ENCODE assay signal across 28 cellular contexts in the genomic region with DNA sequence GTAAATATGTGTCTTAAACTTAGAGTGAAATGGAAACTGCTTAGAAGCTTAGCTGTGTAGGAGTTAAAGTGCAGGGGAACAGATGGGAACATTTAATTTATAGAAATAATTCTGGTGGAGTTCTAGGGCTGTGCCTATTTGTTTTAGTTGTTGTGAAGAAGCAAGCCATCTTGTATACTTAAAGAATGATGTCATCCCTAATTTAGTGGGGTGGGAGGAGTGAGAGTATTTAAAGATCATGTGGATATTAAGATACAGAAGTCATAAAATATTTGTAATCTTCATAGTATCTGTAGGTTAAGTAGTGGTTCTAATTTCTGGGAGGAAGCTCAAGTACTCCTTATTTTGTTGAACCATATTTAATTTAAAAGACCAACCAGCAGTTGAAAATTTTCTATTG. TPM values are rescaled to one million over a fixed set of nuclear protein-coding genes. Genes with fewer than 3 reads are reported as not detected.
DNase-seq lines count a peak whose midpoint lies in the region; ATAC-seq, FAIRE-seq and TF ChIP-seq lines count a peak whose summit lies in the region.
"Had no signal": no experiment of that assay in that cellular context is flagged by ENCODE, and none has a peak within 500 bp of the region (broad histone marks: within the 10 kb centered on the region; RNA-seq: fewer than 3 reads in every experiment).

No MANE protein-coding gene starts in this region.

- CTCF ChIA-PET in HepG2 (lab: Yijun Ruan, JAX; ENCODE audit: low intra/inter-chr PET ratio, low total read pairs) = no interaction called here

- H3K27ac Mint-ChIP-seq in natural killer cell (no peak overlapping the region), endothelial cell (ENCODE audit: unreplicated experiment) (no peak overlapping the region)
- H3K27ac Mint-ChIP-seq: CD8-positive, alpha-beta memory T cell; type B pancreatic cell had no signal

- H3K27ac ChIP-seq in HepG2 (ENCODE audit: extremely low read length, insufficient read depth, low read length) = no peak overlapping the region
- no peak overlapping the region for H3K27ac ChIP-seq in right lobe of liver
- H3K27ac ChIP-seq in fibroblast of lung (ENCODE audit: insufficient read depth, low read length) = peak overlapping the region; percentile 35
- peak overlapping the region; percentile 47 for H3K27ac ChIP-seq in smooth muscle cell (ENCODE audit: low read depth)
- H3K27ac ChIP-seq: coronary artery, ovary, right atrium auricular region had no signal

- H3K36me3 ChIP-seq in HepG2 (replicated peaks in 1 of 2; ENCODE audit: control insufficient read depth in 1 of 2, insufficient read depth in 2 of 2, low read length in 2 of 2) = peaks cover 3 to 33% of the 10 kb centered on the region in 2 experiments; a peak in 4 of 5 replicates
- peaks cover 0 to 3% (median 0%) of the 10 kb centered on the region in 4 donors for H3K36me3 ChIP-seq in right lobe of liver
- H3K36me3 ChIP-seq in fibroblast of lung (ENCODE audit: control insufficient read depth, insufficient read depth, low read length) = no peaks in the 10 kb centered on the region
- peaks cover under 1% of the 10 kb centered on the region for H3K36me3 ChIP-seq in smooth muscle cell (ENCODE audit: low read depth)
- H3K36me3 ChIP-seq: ovary, right atrium auricular region had no signal

- no peak for TF ChIP-seq EP300 in HepG2 (IDR thresholded peaks at IDR 0.05; ENCODE audit: low read depth in 2 of 2, low read length in 2 of 2)
- no peak for TF ChIP-seq EP300 in HepG2 (CRISPR knock-in tag; IDR thresholded peaks at IDR 0.05; ENCODE audit: borderline replicate concordance)

- no peak for FAIRE-seq in HepG2 (lab: Jason Lieb, UNC)
- FAIRE-seq: bronchial epithelial cell, keratinocyte had no signal

- no peak for TF ChIP-seq POLR2A in HepG2 (IDR thresholded peaks at IDR 0.05; ENCODE audit: insufficient read depth in 1 of 2, low read depth in 2 of 2, low read length in 2 of 2)
- TF ChIP-seq POLR2A in right lobe of liver (IDR thresholded peaks at IDR 0.05) = no peak

- H3K79me2 ChIP-seq in HepG2 (ENCODE audit: insufficient read depth, low read length) = peaks cover 4% of the 10 kb centered on the region
- H3K79me2 ChIP-seq in fibroblast of lung (ENCODE audit: control insufficient read depth, insufficient read depth, low read length) = peaks cover 70% of the 10 kb centered on the region
- H3K79me2 ChIP-seq in smooth muscle cell (ENCODE audit: low read depth) = peaks cover 47% of the 10 kb centered on the region

- H3K9me3 ChIP-seq in HepG2 (ENCODE audit: low read length) (no peaks in the 10 kb centered on the region), right lobe of liver (no peaks in the 10 kb centered on the region), fibroblast of lung (ENCODE audit: control insufficient read depth, insufficient read depth, low read depth, low read length) (no peaks in the 10 kb centered on the region), smooth muscle cell (replicated peaks; ENCODE audit: low read depth) (no peaks in the 10 kb centered on the region)
- H3K9me3 ChIP-seq: ovary, right atrium auricular region had no signal

- H4K20me1 ChIP-seq in HepG2 (ENCODE audit: insufficient read depth, low read length) = peaks cover 9% of the 10 kb centered on the region
- H4K20me1 ChIP-seq in fibroblast of lung (ENCODE audit: control insufficient read depth, extremely low read depth, insufficient read depth, low read length) = no peaks in the 10 kb centered on the region
- H4K20me1 ChIP-seq in smooth muscle cell (ENCODE audit: low read depth) = peaks cover 50% of the 10 kb centered on the region

- H3K4me1 ChIP-seq in HepG2 (ENCODE audit: insufficient read depth, low read length) (no peaks in the 10 kb centered on the region), right lobe of liver (peaks cover 0 to 42% (median 10%) of the 10 kb centered on the region in 4 donors), fibroblast of lung (ENCODE audit: control insufficient read depth, extremely low read depth, insufficient read depth, low read length) (peaks cover 32% of the 10 kb centered on the region), smooth muscle cell (ENCODE audit: low read depth) (peaks cover 27% of the 10 kb centered on the region)

- BruUV-seq in HepG2 (replicated peaks; lab: Mats Ljungman, UMichigan) = no TSS peak

- H3K4me2 ChIP-seq in HepG2 (ENCODE audit: low read depth, low read length) = no peak overlapping the region
- H3K4me2 ChIP-seq in fibroblast of lung (ENCODE audit: extremely low read depth, insufficient read depth, low read length) = no peak overlapping the region
- no peak overlapping the region for H3K4me2 ChIP-seq in smooth muscle cell

- H3K4me3 ChIP-seq in HepG2 (replicated peaks in 1 of 3; ENCODE audit: insufficient read depth in 1 of 3, low read depth in 2 of 3, low read length in 3 of 3) (no peak overlapping the region), right lobe of liver (no peak overlapping the region), fibroblast of lung (replicated peaks in 1 of 4; ENCODE audit: control extremely low read depth in 1 of 4, insufficient read depth in 1 of 4, low read depth in 3 of 4, low read length in 4 of 4) (no peak overlapping the region), smooth muscle cell (no peak overlapping the region)
- H3K4me3 ChIP-seq: coronary artery, ovary, right atrium auricular region had no signal

- H3K4me1 Mint-ChIP-seq in natural killer cell = peaks cover 15 to 16% of the 10 kb centered on the region in 2 donors
- H3K4me1 Mint-ChIP-seq in endothelial cell (ENCODE audit: unreplicated experiment) = peaks cover 30% of the 10 kb centered on the region

- H2AFZ ChIP-seq in HepG2 (ENCODE audit: low read length) = no peak overlapping the region
- no peak overlapping the region for H2AFZ ChIP-seq in fibroblast of lung (ENCODE audit: low read length)
- no peak overlapping the region for H2AFZ ChIP-seq in smooth muscle cell (ENCODE audit: low read depth)

- no peak for ATAC-seq in HepG2
- ATAC-seq in right lobe of liver = no peak
- ATAC-seq in natural killer cell = no peak
- ATAC-seq: HCT116; natural killer cell treated with Interleukin-12 subunit alpha and Interleukin-12 subunit beta and Interleukin-15 and Interleukin-18, amount 100 ng/mL, for 72 hours had no signal

- no peak for DNase-seq in HepG2 (ENCODE audit: low spot score)
- no peak for DNase-seq in right lobe of liver
- peak; percentile 21 for DNase-seq in amniotic epithelial cell (ENCODE audit: low read depth)
- DNase-seq in fibroblast of lung (ENCODE audit: low read depth in 2 of 2) = peak in 1 of 2 donors; percentile 59
- no peak for DNase-seq in smooth muscle cell (lab: John Stamatoyannopoulos, UW; ENCODE audit: unreplicated experiment)
- DNase-seq in natural killer cell = no peak
- DNase-seq in endothelial cell (ENCODE audit: low spot score) = no peak
- DNase-seq in DMS153 (lab: John Stamatoyannopoulos, UW) = no peak
- DNase-seq: activated CD4-positive, CD25-positive, alpha-beta regulatory T cell; activated naive CD4-positive, alpha-beta T cell treated with Interleukin-2 at 50 U/mL for 16 hours; CD8-positive, alpha-beta memory T cell; effector memory CD4-positive, alpha-beta T cell; NCI-H1048; NCI-H1694; NCI-H510A treated with DMSO at 0.1 percent for 48 hours; NK-92 treated with Interleukin-12 subunit alpha and Interleukin-12 subunit beta, amount 100 ng/mL, for 24 hours; ovary; SHP77 treated with DMSO at 0.1 percent for 48 hours; stimulated activated CD4-positive, alpha-beta T cell treated with anti-CD3 and anti-CD28 coated beads, Interleukin-12 subunit alpha, Interleukin-12 subunit beta, amount 100 ng/mL, for 4 hours; stimulated activated CD4-positive, alpha-beta T cell treated with anti-CD3 and anti-CD28 coated beads, Interleukin-4, amount 100 ng/mL, for 1 hour; T1000 had no signal

- POLR2A ChIA-PET in HepG2 (lab: Yijun Ruan, JAX) = no interaction called here

- no peaks in the 10 kb centered on the region for H3K27me3 Mint-ChIP-seq in natural killer cell (ENCODE audit: low read depth in 2 of 2)
- no peaks in the 10 kb centered on the region for H3K27me3 Mint-ChIP-seq in endothelial cell (ENCODE audit: unreplicated experiment)
- H3K27me3 Mint-ChIP-seq: CD8-positive, alpha-beta memory T cell; natural killer cell treated with Interleukin-12 subunit alpha and Interleukin-12 subunit beta and Interleukin-15 and Interleukin-18, amount 100 ng/mL, for 72 hours; type B pancreatic cell had no signal

- TF ChIP-seq RAD21 in HepG2 (CRISPR knock-in tag; IDR thresholded peaks at IDR 0.05) = no peak

- peaks cover 8% of the 10 kb centered on the region for H3F3A ChIP-seq in smooth muscle cell (ENCODE audit: low read depth)

- TF ChIP-seq CTCF in HepG2 (CRISPR knock-in tag; IDR thresholded peaks at IDR 0.05) = no peak
- TF ChIP-seq CTCF in right lobe of liver (IDR thresholded peaks at IDR 0.05) = no peak
- no peak for TF ChIP-seq CTCF in fibroblast of lung (conservative IDR thresholded peaks at IDR 0.05 in 1 of 2, IDR thresholded peaks at IDR 0.05 in 1 of 2; ENCODE audit: low read depth in 1 of 2, low read length in 2 of 2)
- no peak for TF ChIP-seq CTCF in smooth muscle cell (IDR thresholded peaks at IDR 0.05; ENCODE audit: borderline replicate concordance, insufficient read depth, poor library complexity, severe bottlenecking)
- no peak for TF ChIP-seq CTCF in natural killer cell (IDR thresholded peaks at IDR 0.05)
- no peak for TF ChIP-seq CTCF in endothelial cell (IDR thresholded peaks at IDR 0.05; ENCODE audit: unreplicated experiment)

- no peak overlapping the region for H3K4me3 Mint-ChIP-seq in natural killer cell
- no peak overlapping the region for H3K4me3 Mint-ChIP-seq in endothelial cell (ENCODE audit: unreplicated experiment)
- H3K4me3 Mint-ChIP-seq: natural killer cell treated with Interleukin-12 subunit alpha and Interleukin-12 subunit beta and Interleukin-15 and Interleukin-18, amount 100 ng/mL, for 72 hours; type B pancreatic cell had no signal

- H3K9me3 Mint-ChIP-seq in natural killer cell (no peaks in the 10 kb centered on the region), endothelial cell (ENCODE audit: unreplicated experiment) (no peaks in the 10 kb centered on the region)
- H3K9me3 Mint-ChIP-seq: CD8-positive, alpha-beta memory T cell; natural killer cell treated with Interleukin-12 subunit alpha and Interleukin-12 subunit beta and Interleukin-15 and Interleukin-18, amount 100 ng/mL, for 72 hours; type B pancreatic cell had no signal

- H3K9ac ChIP-seq in HepG2 (ENCODE audit: insufficient read depth, low read depth, low read length) = no peak overlapping the region
- no peak overlapping the region for H3K9ac ChIP-seq in fibroblast of lung (ENCODE audit: insufficient read depth, low read length)
- no peak overlapping the region for H3K9ac ChIP-seq in smooth muscle cell (ENCODE audit: low read depth)

- no peaks in the 10 kb centered on the region for H3K36me3 Mint-ChIP-seq in natural killer cell
- H3K36me3 Mint-ChIP-seq in endothelial cell (ENCODE audit: low read depth, unreplicated experiment) = no peaks in the 10 kb centered on the region
- H3K36me3 Mint-ChIP-seq: natural killer cell treated with Interleukin-12 subunit alpha and Interleukin-12 subunit beta and Interleukin-15 and Interleukin-18, amount 100 ng/mL, for 72 hours had no signal

- intact Hi-C loops in HepG2 (cut with micrococcal nuclease; ENCODE audit: unreplicated experiment) = loop anchor here (10.0 kb wide), 1 partner anchor 75 kb away; no protein-coding TSS in a partner anchor
- intact Hi-C loops in right lobe of liver (cut with DNase I) = no loop called here
- intact Hi-C loops in natural killer cell (cut with micrococcal nuclease) = loop anchor here (10.0 kb wide), 1 partner anchor 75 kb away; no protein-coding TSS in a partner anchor

- no peaks in the 10 kb centered on the region for H3K27me3 ChIP-seq in HepG2 (ENCODE audit: control insufficient read depth in 1 of 2, insufficient read depth in 2 of 2, low read length in 2 of 2)
- H3K27me3 ChIP-seq in right lobe of liver = no peaks in the 10 kb centered on the region
- H3K27me3 ChIP-seq in fibroblast of lung (ENCODE audit: control insufficient read depth, insufficient read depth, low read length) = no peaks in the 10 kb centered on the region
- H3K27me3 ChIP-seq in smooth muscle cell (ENCODE audit: low read depth) = no peaks in the 10 kb centered on the region
- H3K27me3 ChIP-seq: ovary, right atrium auricular region had no signal

- in situ Hi-C loops in HepG2 (cut with HindIII; ENCODE audit: extremely low pct_ligation_motif_present, low pct_unique_long_range_greater_than_20kb) = no loop called here

RNA-seq across cellular contexts. Expression of gene BACH1, which starts 41.5 kb away (rescaled TPM):
- total RNA-seq in HepG2 (2016; rRNA removed; fragmentation: Illumina TruSeq; extraction: Trizol) (51.7 and 68.9 TPM in 2 replicates), right lobe of liver (10 to 100 TPM; 22.7 to 57.5 (median 27.2) TPM), fibroblast of lung (127 and 138 TPM in 2 replicates), smooth muscle cell (103 and 113 TPM in 2 replicates), natural killer cell (100 to 1,000 TPM in 1 of 3 donors, 10 to 100 TPM in 2; 74.2 to 111 (median 86.3) TPM), endothelial cell (ENCODE audit: unreplicated experiment) (49.4 TPM)
- total RNA-seq in HepG2 (2016; cell fraction: cytosol; rRNA removed; fragmentation: Illumina TruSeq; extraction: Trizol; ENCODE audit: low read depth) = 113 and 125 TPM in 2 replicates
- 49.5 and 66.2 TPM in 2 replicates for total RNA-seq in HepG2 (2016; cell fraction: insoluble cytoplasmic fraction; rRNA removed; fragmentation: Illumina TruSeq; extraction: Trizol)
- 187 and 248 TPM in 2 replicates for total RNA-seq in HepG2 (2016; cell fraction: membrane; rRNA removed; fragmentation: Illumina TruSeq; extraction: Trizol)
- total RNA-seq in HepG2 (2016; cell fraction: nucleus; rRNA removed; fragmentation: Illumina TruSeq; extraction: Trizol) = 43.0 and 46.1 TPM in 2 replicates
- polyA plus RNA-seq in HepG2 (2011; rRNA removed) (11.9 and 16.5 TPM in 2 replicates), fibroblast of lung (36.4 and 38.2 TPM in 2 replicates), smooth muscle cell (26.3 and 29.5 TPM in 2 replicates)
- 6.1 and 8.1 TPM in 2 replicates for polyA plus RNA-seq in HepG2 (2011; cell fraction: cytosol; rRNA removed)
- polyA plus RNA-seq in HepG2 (2011; cell fraction: nucleus; rRNA removed) = 7.4 and 10.3 TPM in 2 replicates
- 19.6 and 28.5 TPM in 2 replicates for polyA plus RNA-seq in HepG2 (2012)
- 0.31 and 0.51 TPM in 2 replicates for polyA plus RNA-seq in HepG2 (2016; cell fraction: cytosol; fragmentation: Illumina TruSeq; extraction: Trizol; ENCODE audit: low read depth)
- polyA plus RNA-seq in HepG2 (2016; cell fraction: insoluble cytoplasmic fraction; fragmentation: Illumina TruSeq; extraction: Trizol; ENCODE audit: low read depth) = 17.5 and 19.8 TPM in 2 replicates
- 2.6 and 3.9 TPM in 2 replicates for polyA plus RNA-seq in HepG2 (2016; cell fraction: membrane; fragmentation: Illumina TruSeq; extraction: Trizol; ENCODE audit: low read depth)
- polyA plus RNA-seq in HepG2 (2016; cell fraction: nucleus; fragmentation: Illumina TruSeq; extraction: Trizol; ENCODE audit: insufficient read depth, low read depth) = 11.8 and 12.9 TPM in 2 replicates
- 153 and 196 TPM in 2 replicates for polyA minus RNA-seq in HepG2 (2011; rRNA and poly(A)+ RNA removed; ENCODE audit: low replicate concordance)
- polyA minus RNA-seq in HepG2 (2011; cell fraction: cytosol; rRNA and poly(A)+ RNA removed) = 67.8 and 73.1 TPM in 2 replicates
- polyA minus RNA-seq in HepG2 (2011; cell fraction: nucleus; rRNA and poly(A)+ RNA removed) = 101 and 111 TPM in 2 replicates
- polyA plus RNA-seq in fibroblast of lung (2012) = 16.9 and 22.6 TPM in 2 replicates
- 58.0 and 88.5 TPM in 2 replicates for polyA minus RNA-seq in fibroblast of lung (ENCODE audit: low replicate concordance)

Comparison
In these comparisons a context has a peak if more than half of its experiments do, and no peak if none do; other contexts are left out.
1. intact Hi-C loops: an anchor here in HepG2 (10.0 kb wide) and natural killer cell (10.0 kb wide); none called in right lobe of liver.
2. H3K27ac ChIP-seq: peak in fibroblast of lung (single experiment) and smooth muscle cell (single experiment); none in HepG2 (single experiment) and right lobe of liver (0 of 3).